ENCODE assay signal across 21 cellular contexts in genomic region chr2:226050822-226051221, GRCh38.
DNase-seq lines count a peak whose midpoint lies in the region; ATAC-seq and TF ChIP-seq lines count a peak whose summit lies in the region.
"Had no signal": no experiment of that assay in that cellular context is flagged by ENCODE, and none has a peak within 500 bp of the region (broad histone marks: within the 10 kb centered on the region; RNA-seq: fewer than 3 reads in every experiment).

No MANE protein-coding gene starts in this region.

- H3K79me1 ChIP-seq in IMR-90 (ENCODE audit: low read depth in 1 of 2, low read length in 2 of 2) = no peaks in the 10 kb centered on the region

- intact Hi-C loops in IMR-90 (cut with micrococcal nuclease) = no loop called here
- intact Hi-C loops in Right ventricle myocardium superior (cut with DNase I) = no loop called here
- intact Hi-C loops in posterior vena cava (cut with DNase I) = no loop called here

- in situ Hi-C loops in IMR-90 (cut with MboI; ENCODE audit: low sequenced_read_pairs) = no loop called here

- H3K9ac ChIP-seq in IMR-90 (ENCODE audit: low read depth, low read length) = no peak overlapping the region

- no peaks in the 10 kb centered on the region for H3K9me1 ChIP-seq in IMR-90 (ENCODE audit: insufficient read depth, low read length)

- H4K20me1 ChIP-seq in IMR-90 (ENCODE audit: insufficient read depth, low read length) = no peaks in the 10 kb centered on the region

- H3K27ac ChIP-seq in IMR-90 (ENCODE audit: insufficient read depth, low read length) = no peak overlapping the region
- H3K27ac ChIP-seq: C4-2B had no signal

- 0 out of 2 replicates have a peak overlapping the region, but pooled peaks have one; percentile 4 for H3K14ac ChIP-seq in IMR-90 (replicated peaks; ENCODE audit: low read depth, low read length)

- no peak overlapping the region for H2BK15ac ChIP-seq in IMR-90 (ENCODE audit: low read depth, low read length)

- dilution Hi-C loops in IMR-90 (cut with HindIII; ENCODE audit: low sequenced_read_pairs, unreplicated experiment) = no loop called here

- H3K9me3 ChIP-seq in IMR-90 (ENCODE audit: control insufficient read depth, insufficient read depth, low read length) = no peaks in the 10 kb centered on the region

- no peak overlapping the region for H2BK5ac ChIP-seq in IMR-90 (ENCODE audit: low read depth, low read length, poor library complexity, severe bottlenecking)

- H3K36me3 ChIP-seq in IMR-90 (ENCODE audit: control insufficient read depth, insufficient read depth, low read length) = no peaks in the 10 kb centered on the region

- H3K4me3 ChIP-seq in IMR-90 (ENCODE audit: insufficient read depth, low read depth, low read length) = no peak overlapping the region
- no peak overlapping the region for H3K4me3 ChIP-seq in epithelial cell of esophagus (ENCODE audit: low read length)

- peak; percentile 8 for DNase-seq in Daoy (ENCODE audit: low read depth)
- DNase-seq in IMR-90 = no peak
- DNase-seq in amniotic epithelial cell (ENCODE audit: low read depth) = peak; percentile 23
- DNase-seq in epithelial cell of esophagus (ENCODE audit: low read depth) = peak; percentile 23
- no peak for DNase-seq in DMS 273 treated with DMSO at 0.1 percent for 48 hours (lab: John Stamatoyannopoulos, UW)
- DNase-seq in Right ventricle myocardium superior = no peak
- DNase-seq in posterior vena cava (ENCODE audit: low spot score) = no peak
- DNase-seq: Calu3; CD8-positive, alpha-beta memory T cell; KBM-7; NCI-H1105; NCI-H146; NCI-H2029 treated with DMSO at 0.1 percent for 48 hours; NCI-H226; NCI-H510A treated with DMSO at 0.1 percent for 48 hours; NCI-H748 treated with DMSO at 0.1 percent for 48 hours; NK-92 treated with Interleukin-12 subunit alpha and Interleukin-12 subunit beta, amount 100 ng/mL, for 24 hours had no signal

- no peaks in the 10 kb centered on the region for H3K27me3 ChIP-seq in IMR-90 (ENCODE audit: control insufficient read depth, insufficient read depth, low read length)

- H3K56ac ChIP-seq in IMR-90 (ENCODE audit: extremely low read depth, insufficient read depth, low read length) = no peak overlapping the region

- no peak overlapping the region for H2AK9ac ChIP-seq in IMR-90 (replicated peaks; ENCODE audit: low read depth, low read length, poor library complexity)

- no peak overlapping the region for H3K4me2 ChIP-seq in IMR-90 (ENCODE audit: low read depth, low read length)

- H2BK120ac ChIP-seq in IMR-90 (ENCODE audit: low read depth, low read length) = no peak overlapping the region

- H3K18ac ChIP-seq in IMR-90 (ENCODE audit: low read depth, low read length) = no peak overlapping the region

- ATAC-seq in IMR-90 (ENCODE audit: low read depth) = no peak
- ATAC-seq in GM18858 (IDR thresholded peaks at IDR 0.05; ENCODE audit: unreplicated experiment) = no peak
- no peak for ATAC-seq in Right ventricle myocardium superior (ENCODE audit: poor library complexity)
- ATAC-seq: HepG2, Right ventricle myocardium inferior had no signal

- peak overlapping the region; percentile 24; the same call in 1 of the 2 replicates for H2BK20ac ChIP-seq in IMR-90 (ENCODE audit: low read depth, low read length)

- H4K8ac ChIP-seq in IMR-90 (ENCODE audit: low read depth in 2 of 2, low read length in 2 of 2) = no peak overlapping the region

- no peak overlapping the region for H4K91ac ChIP-seq in IMR-90 (ENCODE audit: insufficient read depth, low read depth, low read length)

- peaks cover 2% of the 10 kb centered on the region for H3K4me1 ChIP-seq in IMR-90 (ENCODE audit: control insufficient read depth, insufficient read depth, low read length)

- POLR2A ChIA-PET in IMR-90 (lab: Charles Lee; ENCODE audit: unreplicated experiment) = no interaction called here

- no peak overlapping the region for H2AK5ac ChIP-seq in IMR-90 (ENCODE audit: low read depth, low read length)

- TF ChIP-seq RAD21 in IMR-90 (IDR thresholded peaks at IDR 0.05; ENCODE audit: low read length) = no peak

- CTCF ChIA-PET in IMR-90 (lab: Yijun Ruan, JAX) = no interaction called here

- WGBS in IMR-90 (ENCODE audit: extremely low coverage in 2 of 2, insufficient read length in 1 of 2), 2 experiments = 83% methylated on average over 1 of the region's 5 CpGs; no CpG with 5 or more reads in 1 of the 2 experiments

- H3K4ac ChIP-seq in IMR-90 (ENCODE audit: low read depth, low read length) = no peak overlapping the region

- H4K5ac ChIP-seq in IMR-90 (ENCODE audit: low read depth, low read length) = no peak overlapping the region

- H3K23ac ChIP-seq in IMR-90 (ENCODE audit: low read depth, low read length) = no peak overlapping the region

- no TSS peak for BruUV-seq in IMR-90 (replicated peaks; lab: Mats Ljungman, UMichigan)

- H2AFZ ChIP-seq in IMR-90 (replicated peaks; ENCODE audit: low read length, poor library complexity) = no peak overlapping the region

- TF ChIP-seq CTCF in IMR-90 (conservative IDR thresholded peaks at IDR 0.05; ENCODE audit: low read depth, low read length) = no peak
- no peak for TF ChIP-seq CTCF in epithelial cell of esophagus (IDR thresholded peaks at IDR 0.05; ENCODE audit: insufficient read depth, low read depth, low read length, missing control alignments)

- no peak for TF ChIP-seq POLR2A in IMR-90 (IDR thresholded peaks at IDR 0.05; ENCODE audit: low read depth, low read length)

TF ChIP-seq in IMR-90, 13 proteins besides CTCF, POLR2A, EP300 and RAD21:
- TF ChIP-seq BHLHE40 (IDR thresholded peaks at IDR 0.05; ENCODE audit: low read depth, low read length) (no peak), MAFK (IDR thresholded peaks at IDR 0.05; ENCODE audit: low read depth, low read length) (no peak), MXI1 (IDR thresholded peaks at IDR 0.05; ENCODE audit: borderline replicate concordance, low read depth, low read length) (no peak), MAZ (IDR thresholded peaks at IDR 0.05; ENCODE audit: borderline replicate concordance, low read depth, low read length) (no peak), NFE2L2 (IDR thresholded peaks at IDR 0.05; ENCODE audit: low read depth, low read length) (no peak)

Comparison
In these comparisons a context has a peak if more than half of its experiments do, and no peak if none do; other contexts are left out.
1. DNase-seq: peak in Daoy (single experiment), amniotic epithelial cell (single experiment) and epithelial cell of esophagus (single experiment); none in IMR-90 (single experiment), DMS 273 treated with DMSO at 0.1 percent for 48 hours (single experiment), Right ventricle myocardium superior (single experiment) and posterior vena cava (single experiment).